9 cellular contexts compared by ENCODE assay signal in genomic region chr1:107935396-107936064, GRCh38. TPM values are rescaled to one million over a fixed set of nuclear protein-coding genes. Genes with fewer than 3 reads are reported as not detected.
DNase-seq lines count a peak whose midpoint lies in the region; ATAC-seq and TF ChIP-seq lines count a peak whose summit lies in the region.
"Had no signal": no experiment of that assay in that cellular context is flagged by ENCODE, and none has a peak within 500 bp of the region (broad histone marks: within the 10 kb centered on the region; RNA-seq: fewer than 3 reads in every experiment).

No MANE protein-coding gene starts in this region.

- H3K4me1 Mint-ChIP-seq in Calu3 (ENCODE audit: low read depth, unreplicated experiment) = peaks cover 17% of the 10 kb centered on the region
- peaks cover 31% of the 10 kb centered on the region for H3K4me1 Mint-ChIP-seq in activated T-helper 17 cell treated with anti-CD3 and anti-CD28 coated beads, Interleukin-2, amount 50 U/mL, for 72 hours

- TF ChIP-seq CTCF in Calu3 (IDR thresholded peaks at IDR 0.05; ENCODE audit: unreplicated experiment) = no peak
- no peak for TF ChIP-seq CTCF in stomach (IDR thresholded peaks at IDR 0.05)
- TF ChIP-seq CTCF in gastrocnemius medialis (IDR thresholded peaks at IDR 0.05 in 4 of 5, conservative IDR thresholded peaks at IDR 0.05 in 1 of 5) = no peak

- no TSS peak for BruUV-seq in Calu3 (replicated peaks; lab: Mats Ljungman, UMichigan)

- H3K27me3 Mint-ChIP-seq in Calu3 (ENCODE audit: unreplicated experiment) = peaks cover 12% of the 10 kb centered on the region
- H3K27me3 Mint-ChIP-seq in activated T-helper 17 cell treated with anti-CD3 and anti-CD28 coated beads, Interleukin-2, amount 50 U/mL, for 72 hours = no peaks in the 10 kb centered on the region
- H3K27me3 Mint-ChIP-seq: brain had no signal

- peaks cover 5% of the 10 kb centered on the region for H3K36me3 Mint-ChIP-seq in Calu3 (ENCODE audit: insufficient read depth, unreplicated experiment)
- H3K36me3 Mint-ChIP-seq in activated T-helper 17 cell treated with anti-CD3 and anti-CD28 coated beads, Interleukin-2, amount 50 U/mL, for 72 hours (ENCODE audit: low read depth) = peaks cover 12% of the 10 kb centered on the region
- H3K36me3 Mint-ChIP-seq: brain had no signal

- in situ Hi-C loops in gastrocnemius medialis (cut with MboI; ENCODE audit: low sequenced_read_pairs in 4 of 4) = no loop called here

- 41 to 54% (median 53%) methylated on average over 4 of the region's 4 CpGs for WGBS in stomach, 5 donors

- H3K27ac ChIP-seq in stomach (peak overlapping the region; percentile 2 to 61 (median 42)), gastrocnemius medialis (no peak overlapping the region)

- DNase-seq in Calu3 (no peak), stomach (no peak), gastrocnemius medialis (no peak), NCI-H526 treated with DMSO at 0.1 percent for 48 hours (lab: John Stamatoyannopoulos, UW) (no peak), hypothalamus (lab: John Stamatoyannopoulos, UW) (no peak)

- H3K27ac Mint-ChIP-seq in Calu3 (ENCODE audit: unreplicated experiment) = peak overlapping the region; percentile 30
- peak overlapping the region; percentile 89 for H3K27ac Mint-ChIP-seq in activated T-helper 17 cell treated with anti-CD3 and anti-CD28 coated beads, Interleukin-2, amount 50 U/mL, for 72 hours

- intact Hi-C loops in Calu3 (cut with micrococcal nuclease; ENCODE audit: unreplicated experiment) = loop anchor here (10.0 kb wide), 1 partner anchor 61 kb away; no protein-coding TSS in a partner anchor
- intact Hi-C loops in stomach (cut with DNase I; ENCODE audit: low total_unique reads) = no loop called here
- intact Hi-C loops in gastrocnemius medialis (cut with DNase I; ENCODE audit: low total_unique reads) = no loop called here

- TF ChIP-seq EP300 in stomach (IDR thresholded peaks at IDR 0.05) = no peak

- no peaks in the 10 kb centered on the region for H3K9me3 ChIP-seq in stomach
- no peaks in the 10 kb centered on the region for H3K9me3 ChIP-seq in gastrocnemius medialis

- H3K36me3 ChIP-seq in stomach (no peaks in the 10 kb centered on the region), gastrocnemius medialis (no peaks in the 10 kb centered on the region)

- H3K9me3 Mint-ChIP-seq in Calu3 (ENCODE audit: low read depth, unreplicated experiment) = peaks cover 4% of the 10 kb centered on the region
- H3K9me3 Mint-ChIP-seq in activated T-helper 17 cell treated with anti-CD3 and anti-CD28 coated beads, Interleukin-2, amount 50 U/mL, for 72 hours = peaks cover 4% of the 10 kb centered on the region
- H3K9me3 Mint-ChIP-seq: brain had no signal

- no peak overlapping the region for H3K4me3 Mint-ChIP-seq in Calu3 (ENCODE audit: low read depth, unreplicated experiment)
- H3K4me3 Mint-ChIP-seq in activated T-helper 17 cell treated with anti-CD3 and anti-CD28 coated beads, Interleukin-2, amount 50 U/mL, for 72 hours = peak overlapping the region; percentile 76

- peak; percentile 90 for ATAC-seq in GM19468 (IDR thresholded peaks at IDR 0.05; ENCODE audit: extremely low read depth, unreplicated experiment)
- peak; percentile 83 for ATAC-seq in HG03460 (IDR thresholded peaks at IDR 0.05; ENCODE audit: unreplicated experiment)
- ATAC-seq in activated T-helper 17 cell treated with anti-CD3 and anti-CD28 coated beads, Interleukin-2, amount 50 U/mL, for 72 hours (replicated peaks) = peak; percentile 82
- ATAC-seq in gastrocnemius medialis = no peak

- no peak overlapping the region for H3K4me3 ChIP-seq in stomach
- H3K4me3 ChIP-seq in gastrocnemius medialis = no peak overlapping the region

- H3K27me3 ChIP-seq in stomach (no peaks in the 10 kb centered on the region), gastrocnemius medialis (no peaks in the 10 kb centered on the region)

- CTCF ChIA-PET in Calu3 (lab: Charles Lee) = no interaction called here

- no peak for TF ChIP-seq POLR2A in stomach (IDR thresholded peaks at IDR 0.05)
- no peak for TF ChIP-seq POLR2A in gastrocnemius medialis (IDR thresholded peaks at IDR 0.05)

- H3K4me1 ChIP-seq in stomach (peaks cover 22 to 63% (median 31%) of the 10 kb centered on the region in 4 donors), gastrocnemius medialis (peaks cover 0 to 3% of the 10 kb centered on the region in 2 donors)

RNA-seq across cellular contexts. Expression of gene VAV3, which starts 29.4 kb away (rescaled TPM):
- total RNA-seq in Calu3 (2022) (33.3 and 38.2 TPM in 2 replicates), stomach (10 to 100 TPM in 2 of 5 donors, 1 to 10 TPM in 3; 5.7 to 29.3 (median 7.1) TPM), gastrocnemius medialis (10 to 100 TPM in 1 of 4 donors, under 1 TPM in 3; 0.33 to 12.1 (median 0.47) TPM)
- 1 to 10 TPM; 1.7 to 4.9 TPM for total RNA-seq in activated T-helper 17 cell treated with anti-CD3 and anti-CD28 coated beads, Interleukin-2, amount 50 U/mL, for 72 hours
- 10 to 100 TPM in 1 of 3 donors, 1 to 10 TPM in 2; 6.5 to 19.2 (median 6.6) TPM for polyA plus RNA-seq in stomach

Comparison
In these comparisons a context has a peak if more than half of its experiments do, and no peak if none do; other contexts are left out.
1. ATAC-seq: peak in GM19468 (single experiment), HG03460 (single experiment) and activated T-helper 17 cell treated with anti-CD3 and anti-CD28 coated beads, Interleukin-2, amount 50 U/mL, for 72 hours (single experiment); none in gastrocnemius medialis (0 of 2).
2. H3K27ac ChIP-seq: peak in stomach (5 of 5); none in gastrocnemius medialis (0 of 4).